ENCODE assay signal across 23 cellular contexts in the genomic region with DNA sequence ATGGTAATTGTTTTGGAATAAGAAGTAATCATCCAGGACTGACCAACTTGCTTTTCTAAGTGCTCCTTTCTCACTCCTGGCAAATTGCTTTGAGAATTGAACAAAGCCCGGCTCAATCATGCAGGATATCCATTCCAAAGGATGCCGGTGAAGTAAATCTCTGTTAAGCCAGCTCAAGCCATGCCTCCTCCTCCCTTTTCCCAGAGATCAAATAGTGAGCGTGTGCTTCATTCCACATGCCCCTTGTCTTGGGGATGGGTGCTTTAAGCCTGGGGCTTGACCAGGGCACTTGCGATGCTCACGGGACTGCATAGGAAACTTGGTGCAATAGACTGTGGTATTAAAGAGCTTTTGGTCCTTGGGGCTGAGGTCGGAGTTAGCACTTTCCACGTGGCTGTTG.
A peak's percentile ranks its signal among the peaks of the same experiment; 100 is the strongest.
DNase-seq lines count a peak whose midpoint lies in the region; ATAC-seq and TF ChIP-seq lines count a peak whose summit lies in the region.
"Had no signal": no experiment of that assay in that cellular context is flagged by ENCODE, and none has a peak within 500 bp of the region (broad histone marks: within the 10 kb centered on the region; RNA-seq: fewer than 3 reads in every experiment).

No MANE protein-coding gene starts in this region.

- TF ChIP-seq CTCF in CD14-positive monocyte (IDR thresholded peaks at IDR 0.05) (no peak), WERI-Rb-1 (IDR thresholded peaks at IDR 0.05; ENCODE audit: low read depth, low read length) (no peak), nephron (IDR thresholded peaks at IDR 0.05; ENCODE audit: unreplicated experiment in 3 of 3) (no peak)

- H3K4me1 Mint-ChIP-seq in CD14-positive monocyte = peaks cover 11% of the 10 kb centered on the region
- H3K4me1 Mint-ChIP-seq in nephron = peaks cover 43% of the 10 kb centered on the region
- H3K4me1 Mint-ChIP-seq: B cell; CD4-positive, alpha-beta memory T cell; CD4-positive, CD25-positive, alpha-beta regulatory T cell; CD8-positive, alpha-beta memory T cell had no signal

- peak; percentile 11 for DNase-seq in CD14-positive monocyte (ENCODE audit: low spot score)
- DNase-seq in WERI-Rb-1 = peak; percentile 27
- DNase-seq in HuH-7.5 (ENCODE audit: low spot score) = no peak
- no peak for DNase-seq in GM03348 (ENCODE audit: low spot score)
- DNase-seq: AML-193; CD4-positive, alpha-beta memory T cell; CD4-positive, CD25-positive, alpha-beta regulatory T cell; CD8-positive, alpha-beta memory T cell; COR-L47; DMS 273 treated with DMSO at 0.1 percent for 48 hours; DMS153; DMS53; DMS79; DND-41; EL; GDM1 had no signal

- no peaks in the 10 kb centered on the region for H3K9me3 ChIP-seq in WERI-Rb-1 (ENCODE audit: severe bottlenecking)
- H3K9me3 ChIP-seq: BLaER1 treated with 17β-estradiol and CSF1 and Interleukin-3, amounts not matched to agents 10 nM and 100 nM had no signal

- peaks cover 10 to 28% (median 13%) of the 10 kb centered on the region in 3 donors for H3K27me3 Mint-ChIP-seq in CD14-positive monocyte (ENCODE audit: low read depth in 3 of 3)
- H3K27me3 Mint-ChIP-seq in nephron (ENCODE audit: low read depth) = peaks cover 27% of the 10 kb centered on the region

- H3K27me3 ChIP-seq in WERI-Rb-1 (ENCODE audit: insufficient read depth, low read depth, severe bottlenecking) = peaks cover 58% of the 10 kb centered on the region
- H3K27me3 ChIP-seq: BLaER1 treated with 17β-estradiol and CSF1 and Interleukin-3, amounts not matched to agents 10 nM and 100 nM had no signal

- intact Hi-C loops in CD14-positive monocyte (cut with micrococcal nuclease) = no loop called here

- no peak overlapping the region for H3K27ac ChIP-seq in WERI-Rb-1
- H3K27ac ChIP-seq: 22Rv1; A549; BLaER1 treated with 17β-estradiol and CSF1 and Interleukin-3, amounts not matched to agents 10 nM and 100 nM; C4-2B had no signal

- peaks cover 0 to 3% (median 0%) of the 10 kb centered on the region in 7 donors for H3K9me3 Mint-ChIP-seq in CD14-positive monocyte
- no peaks in the 10 kb centered on the region for H3K9me3 Mint-ChIP-seq in nephron
- H3K9me3 Mint-ChIP-seq: CD4-positive, alpha-beta memory T cell; CD8-positive, alpha-beta memory T cell had no signal

- no peaks in the 10 kb centered on the region for H3K36me3 ChIP-seq in WERI-Rb-1
- H3K36me3 ChIP-seq: BLaER1 treated with 17β-estradiol and CSF1 and Interleukin-3, amounts not matched to agents 10 nM and 100 nM had no signal

- H3K4me3 Mint-ChIP-seq in CD14-positive monocyte (no peak overlapping the region), nephron (no peak overlapping the region)
- H3K4me3 Mint-ChIP-seq: B cell; CD4-positive, alpha-beta memory T cell; CD4-positive, CD25-positive, alpha-beta regulatory T cell; CD8-positive, alpha-beta memory T cell had no signal

- no peak overlapping the region for H3K4me3 ChIP-seq in WERI-Rb-1 (ENCODE audit: low read depth, low read length)
- H3K4me3 ChIP-seq: A549; BLaER1 treated with 17β-estradiol and CSF1 and Interleukin-3, amounts not matched to agents 10 nM and 100 nM had no signal

- H3K36me3 Mint-ChIP-seq in CD14-positive monocyte = no peaks in the 10 kb centered on the region
- H3K36me3 Mint-ChIP-seq in nephron (ENCODE audit: low read depth) = no peaks in the 10 kb centered on the region
- H3K36me3 Mint-ChIP-seq: CD4-positive, alpha-beta memory T cell; CD4-positive, CD25-positive, alpha-beta regulatory T cell; CD8-positive, alpha-beta memory T cell had no signal

- no peak for ATAC-seq in GM21528 (IDR thresholded peaks at IDR 0.05; ENCODE audit: low FRiP score, unreplicated experiment)
- ATAC-seq: A549 had no signal

- no peak overlapping the region for H3K27ac Mint-ChIP-seq in CD14-positive monocyte
- peak overlapping the region in 2 of 3 experiments; percentile 82 to 87 for H3K27ac Mint-ChIP-seq in nephron
- H3K27ac Mint-ChIP-seq: B cell; CD4-positive, alpha-beta memory T cell; CD4-positive, CD25-positive, alpha-beta regulatory T cell; CD8-positive, alpha-beta memory T cell had no signal

Comparison
In these comparisons a context has a peak if more than half of its experiments do, and no peak if none do; other contexts are left out.
1. DNase-seq: peak in CD14-positive monocyte (single experiment) and WERI-Rb-1 (single experiment); none in HuH-7.5 (single experiment) and GM03348 (single experiment).
2. H3K27ac Mint-ChIP-seq: peak in nephron (2 of 3); none in CD14-positive monocyte (0 of 7).